Comparison of ENCODE assay signal across 10 cellular contexts in the genomic region with DNA sequence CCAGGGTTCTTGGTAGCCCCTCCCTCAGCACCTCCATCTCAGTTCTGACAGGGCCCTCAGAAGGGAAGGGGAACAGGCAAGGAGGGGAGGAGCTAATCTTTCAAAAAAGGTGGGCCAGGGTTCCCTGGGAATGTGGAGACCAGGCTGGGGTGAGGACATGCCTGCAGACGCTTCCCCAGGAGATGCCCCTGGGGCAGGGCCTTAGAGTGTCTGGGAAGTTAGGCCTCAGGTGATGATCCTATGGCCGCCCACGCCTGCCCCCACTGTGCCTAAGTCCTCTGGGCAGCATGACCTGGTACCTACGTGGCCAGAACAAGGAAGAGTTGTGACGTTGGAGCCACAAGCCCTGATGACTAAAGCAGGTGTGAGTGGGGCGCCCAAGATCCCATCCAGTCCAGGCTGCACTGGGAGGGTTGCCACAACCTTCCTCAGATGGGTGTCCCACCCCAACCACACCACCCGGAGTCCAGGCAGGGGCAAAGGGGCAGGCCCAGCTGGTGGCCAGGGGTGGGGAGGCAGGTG. TPM values are rescaled to one million over a fixed set of nuclear protein-coding genes. Genes with fewer than 3 reads are reported as not detected.
DNase-seq lines count a peak whose midpoint lies in the region; ATAC-seq, FAIRE-seq and TF ChIP-seq lines count a peak whose summit lies in the region.
"Had no signal": no experiment of that assay in that cellular context is flagged by ENCODE, and none has a peak within 500 bp of the region (broad histone marks: within the 10 kb centered on the region; RNA-seq: fewer than 3 reads in every experiment).

No MANE protein-coding gene starts in this region.

- no peak for TF ChIP-seq EP300 in sigmoid colon (IDR thresholded peaks at IDR 0.05)

- no peak overlapping the region for H3K27ac Mint-ChIP-seq in activated CD8-positive, alpha-beta T cell treated with anti-CD3 and anti-CD28 coated beads, Interleukin-2, amount 10 ng/mL, durations not matched to agents 7 days and 5 days
- H3K27ac Mint-ChIP-seq: activated CD4-positive, alpha-beta memory T cell treated with anti-CD3 and anti-CD28 coated beads, Interleukin-2, amount 10 ng/mL, durations not matched to agents 7 days and 5 days had no signal

- no peak for ATAC-seq in GM18498 (IDR thresholded peaks at IDR 0.05; ENCODE audit: unreplicated experiment)
- ATAC-seq in activated CD8-positive, alpha-beta T cell treated with anti-CD3 and anti-CD28 coated beads, Interleukin-2, amount 10 ng/mL, durations not matched to agents 7 days and 5 days = no peak

- H3K27me3 Mint-ChIP-seq in activated CD8-positive, alpha-beta T cell treated with anti-CD3 and anti-CD28 coated beads, Interleukin-2, amount 10 ng/mL, durations not matched to agents 7 days and 5 days (ENCODE audit: low read depth) = peaks cover 18% of the 10 kb centered on the region

- no peaks in the 10 kb centered on the region for H3K9me3 Mint-ChIP-seq in activated CD8-positive, alpha-beta T cell treated with anti-CD3 and anti-CD28 coated beads, Interleukin-2, amount 10 ng/mL, durations not matched to agents 7 days and 5 days (ENCODE audit: insufficient read depth)
- H3K9me3 Mint-ChIP-seq: activated CD4-positive, alpha-beta memory T cell treated with anti-CD3 and anti-CD28 coated beads, Interleukin-2, amount 10 ng/mL, durations not matched to agents 7 days and 5 days had no signal

- TF ChIP-seq CTCF in kidney (IDR thresholded peaks at IDR 0.05; ENCODE audit: borderline replicate concordance, extremely low read depth, insufficient read depth) (no peak), sigmoid colon (IDR thresholded peaks at IDR 0.05) (no peak), GM10266 (IDR thresholded peaks at IDR 0.05; ENCODE audit: control insufficient read depth, insufficient read depth, low read depth, missing control alignments) (no peak)

- H3K4me1 Mint-ChIP-seq in activated CD8-positive, alpha-beta T cell treated with anti-CD3 and anti-CD28 coated beads, Interleukin-2, amount 10 ng/mL, durations not matched to agents 7 days and 5 days (ENCODE audit: low read depth) = peaks cover 3% of the 10 kb centered on the region

- TF ChIP-seq POLR2A in sigmoid colon (IDR thresholded peaks at IDR 0.05) = no peak

- intact Hi-C loops in kidney (cut with DNase I) = no loop called here
- intact Hi-C loops in sigmoid colon (cut with DNase I) = loop anchor here (5.0 kb wide), 1 partner anchor 62 kb away; a partner anchor contains a TSS

- H3K4me1 ChIP-seq in adipocyte (ENCODE audit: control insufficient read depth, insufficient read depth, low read length) (peaks cover 62% of the 10 kb centered on the region), kidney (ENCODE audit: control insufficient read depth in 1 of 2, insufficient read depth in 1 of 2, low read depth in 1 of 2, low read length in 2 of 2) (peaks cover 28 to 57% of the 10 kb centered on the region in 2 donors), sigmoid colon (peaks cover 0 to 86% (median 76%) of the 10 kb centered on the region in 4 donors)

- H3K27me3 ChIP-seq in adipocyte (replicated peaks; ENCODE audit: control insufficient read depth, insufficient read depth, low read length) = no peaks in the 10 kb centered on the region
- H3K27me3 ChIP-seq in sigmoid colon = no peaks in the 10 kb centered on the region

- H3K4me3 Mint-ChIP-seq in activated CD8-positive, alpha-beta T cell treated with anti-CD3 and anti-CD28 coated beads, Interleukin-2, amount 10 ng/mL, durations not matched to agents 7 days and 5 days = no peak overlapping the region
- H3K4me3 Mint-ChIP-seq: activated CD4-positive, alpha-beta memory T cell treated with anti-CD3 and anti-CD28 coated beads, Interleukin-2, amount 10 ng/mL, durations not matched to agents 7 days and 5 days had no signal

- peak; percentile 41 for DNase-seq in ELR (ENCODE audit: low read depth)
- no peak for DNase-seq in adipocyte (ENCODE audit: low read depth)
- peak; percentile 91 for DNase-seq in kidney
- DNase-seq in sigmoid colon = no peak
- DNase-seq in activated CD8-positive, alpha-beta T cell treated with anti-CD3 and anti-CD28 coated beads, Interleukin-2, amount 10 ng/mL, durations not matched to agents 7 days and 5 days = no peak
- no peak for DNase-seq in GF-D8 (lab: John Stamatoyannopoulos, UW)
- DNase-seq in GM10266 (ENCODE audit: extremely low spot score) = no peak
- DNase-seq: activated CD4-positive, alpha-beta memory T cell treated with anti-CD3 and anti-CD28 coated beads, Interleukin-2, amount 10 ng/mL, durations not matched to agents 7 days and 5 days; NCI-H1436 had no signal

- peak overlapping the region; percentile 91 to 94 for H3K27ac ChIP-seq in kidney (ENCODE audit: low read depth in 2 of 2, low read length in 2 of 2)
- H3K27ac ChIP-seq in sigmoid colon = peak overlapping the region; percentile 93 to 99 (median 99)

- H3K36me3 Mint-ChIP-seq in activated CD8-positive, alpha-beta T cell treated with anti-CD3 and anti-CD28 coated beads, Interleukin-2, amount 10 ng/mL, durations not matched to agents 7 days and 5 days (ENCODE audit: low read depth) = no peaks in the 10 kb centered on the region

- no peak overlapping the region for H3K4me3 ChIP-seq in adipocyte (ENCODE audit: low read length)
- no peak overlapping the region for H3K4me3 ChIP-seq in kidney (ENCODE audit: low read length in 2 of 2)
- H3K4me3 ChIP-seq in sigmoid colon = no peak overlapping the region

- H3K9ac ChIP-seq in adipocyte (ENCODE audit: low read length) = peak overlapping the region; percentile 29
- H3K9ac ChIP-seq in kidney (ENCODE audit: low read length in 2 of 2) = peak overlapping the region in 1 of 2 donors; percentile 95

- WGBS in sigmoid colon, 2 donors = 48 to 72% methylated on average over 7 of the region's 7 CpGs

- CTCF ChIA-PET in activated CD8-positive, alpha-beta T cell treated with anti-CD3 and anti-CD28 coated beads, Interleukin-2, amount 10 ng/mL, durations not matched to agents 7 days and 5 days (lab: Charles Lee) = interaction anchor here (1.1 to 1.5 kb wide), 3 partner anchors 18 to 48 kb away, joined by 3 to 6 read pairs (median 3); no protein-coding TSS in a partner anchor

- H3K36me3 ChIP-seq in adipocyte (ENCODE audit: control insufficient read depth, insufficient read depth, low read length, severe bottlenecking) (no peaks in the 10 kb centered on the region), kidney (ENCODE audit: control insufficient read depth in 1 of 2, insufficient read depth in 2 of 2, low read length in 2 of 2) (no peaks in the 10 kb centered on the region), sigmoid colon (no peaks in the 10 kb centered on the region)

- POLR2A ChIA-PET in activated CD8-positive, alpha-beta T cell treated with anti-CD3 and anti-CD28 coated beads, Interleukin-2, amount 10 ng/mL, durations not matched to agents 7 days and 5 days (lab: Charles Lee) = no interaction called here

- H3K9me3 ChIP-seq in adipocyte (ENCODE audit: control insufficient read depth, low read length) = no peaks in the 10 kb centered on the region
- no peaks in the 10 kb centered on the region for H3K9me3 ChIP-seq in kidney (ENCODE audit: control insufficient read depth in 1 of 2, low read length in 2 of 2)
- no peaks in the 10 kb centered on the region for H3K9me3 ChIP-seq in sigmoid colon

- no peak for FAIRE-seq in kidney (lab: Jason Lieb, UNC)

RNA-seq across cellular contexts. Expression of a gene that starts 3.9 kb away (rescaled TPM):
- total RNA-seq in kidney = 96.1 TPM
- 99.9 TPM for polyA plus RNA-seq in kidney (ENCODE audit: insufficient read depth, low read depth, low replicate concordance)
- 10 to 100 TPM in 3 of 4 donors, 1 to 10 TPM in 1; 7.9 to 54.6 (median 25.0) TPM for total RNA-seq in sigmoid colon
- 10 to 100 TPM; 12.0 to 39.2 (median 15.3) TPM for polyA plus RNA-seq in sigmoid colon
- under 1 TPM; 0.52 to 0.84 TPM for total RNA-seq in activated CD8-positive, alpha-beta T cell treated with anti-CD3 and anti-CD28 coated beads, Interleukin-2, amount 10 ng/mL, durations not matched to agents 7 days and 5 days

RNA-seq across cellular contexts. Expression of a gene that starts 13.9 kb away (rescaled TPM):
- 0.22 TPM for total RNA-seq in kidney
- polyA plus RNA-seq in kidney (ENCODE audit: insufficient read depth, low read depth, low replicate concordance) = 0.62 TPM
- not detected for total RNA-seq in sigmoid colon
- under 1 TPM in 2 of 3 donors, not detected in 1; 0.13 to 0.46 TPM for polyA plus RNA-seq in sigmoid colon
- total RNA-seq in activated CD8-positive, alpha-beta T cell treated with anti-CD3 and anti-CD28 coated beads, Interleukin-2, amount 10 ng/mL, durations not matched to agents 7 days and 5 days = not detected
- total RNA-seq: activated CD4-positive, alpha-beta memory T cell treated with anti-CD3 and anti-CD28 coated beads, Interleukin-2, amount 10 ng/mL, durations not matched to agents 7 days and 5 days had no signal

RNA-seq across cellular contexts. Expression of a gene that starts 27.2 kb away (rescaled TPM):
- total RNA-seq in kidney = 78.1 TPM
- polyA plus RNA-seq in kidney (ENCODE audit: insufficient read depth, low read depth, low replicate concordance) = 54.1 TPM
- 10 to 100 TPM; 46.7 to 59.1 (median 52.7) TPM for total RNA-seq in sigmoid colon
- 10 to 100 TPM; 24.5 to 73.1 (median 31.2) TPM for polyA plus RNA-seq in sigmoid colon
- total RNA-seq in activated CD8-positive, alpha-beta T cell treated with anti-CD3 and anti-CD28 coated beads, Interleukin-2, amount 10 ng/mL, durations not matched to agents 7 days and 5 days = 10 to 100 TPM; 81.3 to 85.1 TPM

RNA-seq across cellular contexts. Expression of a gene that starts 29.0 kb away (rescaled TPM):
- total RNA-seq in kidney (245 TPM), sigmoid colon (100 to 1,000 TPM; 149 to 171 (median 163) TPM)
- polyA plus RNA-seq in kidney (ENCODE audit: insufficient read depth, low read depth, low replicate concordance) (141 TPM), sigmoid colon (100 to 1,000 TPM in 1 of 3 donors, 10 to 100 TPM in 2; 43.9 to 125 (median 64.3) TPM)
- 100 to 1,000 TPM; 515 to 531 TPM for total RNA-seq in activated CD8-positive, alpha-beta T cell treated with anti-CD3 and anti-CD28 coated beads, Interleukin-2, amount 10 ng/mL, durations not matched to agents 7 days and 5 days

RNA-seq across cellular contexts. Expression of a gene that starts 34.2 kb away (rescaled TPM):
- total RNA-seq in kidney (2.0 TPM), sigmoid colon (1 to 10 TPM; 2.1 to 8.3 (median 3.4) TPM)
- polyA plus RNA-seq in kidney (ENCODE audit: insufficient read depth, low read depth, low replicate concordance) (3.2 TPM), sigmoid colon (1 to 10 TPM in 2 of 3 donors, under 1 TPM in 1; 0.60 to 4.4 (median 2.8) TPM)
- 10 to 100 TPM in 1 of 2 experiments, 1 to 10 TPM in 1; 9.7 to 12.7 TPM for total RNA-seq in activated CD8-positive, alpha-beta T cell treated with anti-CD3 and anti-CD28 coated beads, Interleukin-2, amount 10 ng/mL, durations not matched to agents 7 days and 5 days

Comparison
In these comparisons a context has a peak if more than half of its experiments do, and no peak if none do; other contexts are left out.
1. DNase-seq: peak in ELR (single experiment) and kidney (single experiment); none in adipocyte (single experiment), sigmoid colon (single experiment), activated CD8-positive, alpha-beta T cell treated with anti-CD3 and anti-CD28 coated beads, Interleukin-2, amount 10 ng/mL, durations not matched to agents 7 days and 5 days (single experiment), GF-D8 (single experiment) and GM10266 (single experiment).
2. RNA of a gene that starts 3.9 kb away (total RNA-seq): 96.1 TPM in kidney (single experiment) and 7.9 to 54.6 TPM in sigmoid colon; 0.52 to 0.84 TPM in activated CD8-positive, alpha-beta T cell treated with anti-CD3 and anti-CD28 coated beads, Interleukin-2, amount 10 ng/mL, durations not matched to agents 7 days and 5 days; every median in the first group is over 4 times any median in the second.